Comparison of ENCODE assay signal across 8 cellular contexts in the genomic region with DNA sequence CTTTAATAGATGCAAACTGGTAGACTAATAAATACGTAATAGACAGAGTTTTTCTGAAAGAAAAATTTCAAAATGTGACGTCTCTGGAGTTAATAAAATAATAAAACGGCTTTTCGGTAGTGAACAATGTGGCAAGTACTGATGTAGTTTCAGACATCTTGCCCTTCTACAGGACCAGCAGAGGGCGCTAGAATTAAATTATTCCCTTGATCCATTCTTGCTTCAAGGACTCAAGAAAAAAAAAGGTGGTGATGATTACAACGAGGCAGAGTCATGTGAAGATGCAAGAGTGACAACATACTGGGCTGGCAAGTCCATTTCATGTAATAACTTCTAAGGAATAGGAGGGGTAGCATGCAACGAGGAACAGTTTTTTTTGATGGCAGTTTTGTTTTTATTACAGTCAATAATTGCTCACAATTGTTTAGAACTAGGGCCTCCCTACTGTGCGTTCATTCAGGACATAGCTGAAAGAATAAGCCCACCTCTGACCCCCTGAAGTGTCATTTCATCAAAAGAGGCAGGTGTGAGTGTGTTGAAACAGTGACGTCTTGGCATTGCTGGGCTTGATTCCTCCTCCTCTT.
DNase-seq lines count a peak whose midpoint lies in the region; ATAC-seq and TF ChIP-seq lines count a peak whose summit lies in the region.

No MANE protein-coding gene starts in this region.

- ATAC-seq in GM18502 (IDR thresholded peaks at IDR 0.05; ENCODE audit: poor library complexity, unreplicated experiment) (peak; percentile 66), foreskin keratinocyte (peak; percentile 73), GM21515 (IDR thresholded peaks at IDR 0.05; ENCODE audit: unreplicated experiment) (no peak), GM21528 (IDR thresholded peaks at IDR 0.05; ENCODE audit: low FRiP score, unreplicated experiment) (no peak)

- DNase-seq in AG10803 (ENCODE audit: low read depth) = peak; percentile 82
- peak; percentile 32 to 67 for DNase-seq in NCI-H1930 (lab: John Stamatoyannopoulos, UW)
- DNase-seq in SW 1271 (lab: John Stamatoyannopoulos, UW) = peak; percentile 24 to 60
- DNase-seq in foreskin keratinocyte = peak; percentile 16 to 54
- DNase-seq in occipital lobe (lab: John Stamatoyannopoulos, UW) = peak; percentile 1

- H3K4me1 ChIP-seq in foreskin keratinocyte = no peaks in the 10 kb centered on the region

- no peak overlapping the region for H3K27ac ChIP-seq in foreskin keratinocyte

- H3K27me3 ChIP-seq in foreskin keratinocyte = no peaks in the 10 kb centered on the region

- no peak overlapping the region for H3K4me3 ChIP-seq in AG10803 (ENCODE audit: low read length)

- TF ChIP-seq CTCF in AG10803 (conservative IDR thresholded peaks at IDR 0.05; ENCODE audit: low read length) (peak; percentile 84), foreskin keratinocyte (conservative IDR thresholded peaks at IDR 0.05) (peak; percentile 79)

Comparison
In these comparisons a context has a peak if more than half of its experiments do, and no peak if none do; other contexts are left out.
1. DNase-seq: peak in every context shown above with its lines; median percentile 82 in AG10803; 50 in NCI-H1930; 42 in SW 1271; 35 in foreskin keratinocyte; 1 in occipital lobe.
2. ATAC-seq: peak in GM18502 (single experiment) and foreskin keratinocyte (single experiment); none in GM21515 (single experiment) and GM21528 (single experiment).